ENCODE assay signal across 8 cellular contexts in genomic region chr11:57323503-57324153, GRCh38. TPM values are rescaled to one million over a fixed set of nuclear protein-coding genes. Genes with fewer than 3 reads are reported as not detected.
DNase-seq lines count a peak whose midpoint lies in the region; ATAC-seq, FAIRE-seq and TF ChIP-seq lines count a peak whose summit lies in the region.

No MANE protein-coding gene starts in this region.

- H3K27me3 Mint-ChIP-seq in activated CD4-positive, alpha-beta memory T cell treated with anti-CD3 and anti-CD28 coated beads for 36 hours: no peaks in the 10 kb centered on the region

- POLR2A ChIA-PET in HEK293 (lab: Yijun Ruan, JAX): interaction anchor here (0.9 to 6.5 kb wide), 4 partner anchors 11 to 22 kb away, joined by 3 to 95 read pairs (median 42); partner anchors contain the start of gene SSRP1
- POLR2A ChIA-PET in activated CD4-positive, alpha-beta memory T cell treated with anti-CD3 and anti-CD28 coated beads for 36 hours (lab: Charles Lee): interaction anchor here (1.1 to 1.2 kb wide), 2 partner anchors 11 to 12 kb away, joined by 3 read pairs; no protein-coding TSS in a partner anchor

- H3K9me3 ChIP-seq in HEK293 (ENCODE audit: control insufficient read depth, insufficient read depth, low read depth, low read length) (no peaks in the 10 kb centered on the region), right cardiac atrium (ENCODE audit: control insufficient read depth, low read length) (no peaks in the 10 kb centered on the region), small intestine (ENCODE audit: control insufficient read depth, low read depth) (no peaks in the 10 kb centered on the region)

- 30% methylated on average over 11 of the region's 11 CpGs for WGBS in right cardiac atrium
- WGBS in small intestine, 3 donors: 19 to 31% (median 27%) methylated on average over 11 of the region's 11 CpGs

- ATAC-seq in right cardiac atrium: peak in 1 of 2 donors; percentile 0
- no peak for ATAC-seq in HG02798 (IDR thresholded peaks at IDR 0.05; ENCODE audit: poor library complexity, unreplicated experiment)

- H3K9me3 Mint-ChIP-seq in activated CD4-positive, alpha-beta memory T cell treated with anti-CD3 and anti-CD28 coated beads for 36 hours: no peaks in the 10 kb centered on the region

- peaks cover 28% of the 10 kb centered on the region for H3K36me3 Mint-ChIP-seq in activated CD4-positive, alpha-beta memory T cell treated with anti-CD3 and anti-CD28 coated beads for 36 hours

- peak overlapping the region; percentile 77 for H3K4me3 Mint-ChIP-seq in activated CD4-positive, alpha-beta memory T cell treated with anti-CD3 and anti-CD28 coated beads for 36 hours

- no peak for DNase-seq in activated CD4-positive, alpha-beta memory T cell treated with anti-CD3 and anti-CD28 coated beads for 36 hours
- peak in 2 of 3 donors; percentile 61 to 69 for DNase-seq in right cardiac atrium
- no peak for DNase-seq in small intestine
- DNase-seq in NCI-H1105 treated with DMSO at 0.1 percent for 48 hours (lab: John Stamatoyannopoulos, UW): no peak
- no peak for DNase-seq in NOMO-1 treated with dmso at 0.1 percent for 144 hours (lab: John Stamatoyannopoulos, UW; ENCODE audit: unreplicated experiment)
- DNase-seq in stimulated activated CD4-positive, alpha-beta T cell treated with anti-CD3 and anti-CD28 coated beads, Interleukin-4, amount 100 ng/mL, for 1 hour: no peak

- H3K27me3 ChIP-seq in right cardiac atrium (ENCODE audit: control insufficient read depth, insufficient read depth) (no peaks in the 10 kb centered on the region), small intestine (ENCODE audit: control insufficient read depth in 2 of 2, insufficient read depth in 2 of 2, low read length in 2 of 2) (no peaks in the 10 kb centered on the region)

- peak overlapping the region; percentile 34 for H3K27ac Mint-ChIP-seq in activated CD4-positive, alpha-beta memory T cell treated with anti-CD3 and anti-CD28 coated beads for 36 hours

- H3K4me3 ChIP-seq in HEK293 (ENCODE audit: low read depth, low read length) (peak overlapping the region; percentile 68), right cardiac atrium (ENCODE audit: low read length) (peak overlapping the region; percentile 97), small intestine (ENCODE audit: low read depth in 1 of 2, low read length in 2 of 2) (peak overlapping the region; percentile 87)

- CTCF ChIA-PET in HEK293 (lab: Yijun Ruan, JAX): interaction anchor here (0.6 to 1.6 kb wide), 2 partner anchors 46 to 47 kb away, joined by 3 to 7 read pairs; no protein-coding TSS in a partner anchor
- CTCF ChIA-PET in activated CD4-positive, alpha-beta memory T cell treated with anti-CD3 and anti-CD28 coated beads for 36 hours (lab: Charles Lee): interaction anchor here (0.6 to 3.9 kb wide), 4 partner anchors 13 to 244 kb away, joined by 3 to 28 read pairs (median 3); partner anchors contain the start of genes P2RX3, SSRP1 and UBE2L6

- intact Hi-C loops in activated CD4-positive, alpha-beta memory T cell treated with anti-CD3 and anti-CD28 coated beads for 36 hours (cut with micrococcal nuclease): no loop called here
- intact Hi-C loops in right cardiac atrium (cut with DNase I): no loop called here

- peaks cover 7% of the 10 kb centered on the region for H3K4me1 ChIP-seq in HEK293 (ENCODE audit: control insufficient read depth, insufficient read depth, low read length)
- H3K4me1 ChIP-seq in right cardiac atrium (ENCODE audit: control insufficient read depth, insufficient read depth, low read length): peaks cover 14% of the 10 kb centered on the region
- H3K4me1 ChIP-seq in small intestine (ENCODE audit: control insufficient read depth in 2 of 2, insufficient read depth in 1 of 2, low read depth in 1 of 2, low read length in 1 of 2): peaks cover 6 to 10% of the 10 kb centered on the region in 2 donors

- no peak for FAIRE-seq in small intestine (lab: Jason Lieb, UNC)

- no peak for TF ChIP-seq CTCF in HEK293 (tag by site-specific recombination; IDR thresholded peaks at IDR 0.05)

- H3K27ac ChIP-seq in HEK293 (ENCODE audit: extremely low read depth, low read depth, low read length): peak overlapping the region; percentile 47; the same call in 1 of the 2 replicates
- peak overlapping the region; percentile 84 for H3K27ac ChIP-seq in right cardiac atrium (ENCODE audit: low read length)
- peak overlapping the region; percentile 64 to 87 for H3K27ac ChIP-seq in small intestine (ENCODE audit: low read depth in 1 of 2, low read length in 1 of 2)

- H3K36me3 ChIP-seq in HEK293 (ENCODE audit: control insufficient read depth in 2 of 2, insufficient read depth in 1 of 2, low read length in 2 of 2) (peaks cover 6 to 48% of the 10 kb centered on the region in 2 experiments; a peak in 2 of 3 replicates), small intestine (ENCODE audit: control insufficient read depth in 2 of 2, insufficient read depth in 2 of 2, low read length in 2 of 2) (peaks cover 4 to 5% of the 10 kb centered on the region in 2 donors)

- H3K4me1 Mint-ChIP-seq in activated CD4-positive, alpha-beta memory T cell treated with anti-CD3 and anti-CD28 coated beads for 36 hours (ENCODE audit: low read depth): peaks cover 35% of the 10 kb centered on the region

TF ChIP-seq in HEK293, 187 proteins besides CTCF, POLR2A, EP300 and RAD21:
- no peak for TF ChIP-seq ZNF302 (tag by site-specific recombination; IDR thresholded peaks at IDR 0.05; ENCODE audit: low read depth)
- TF ChIP-seq GLI2 (tag by site-specific recombination; IDR thresholded peaks at IDR 0.05; ENCODE audit: borderline replicate concordance, low read depth): no peak
- peak; percentile 21; the same call in 1 of the 2 replicates for TF ChIP-seq SP2 (tag by site-specific recombination; IDR thresholded peaks at IDR 0.05)
- no peak for TF ChIP-seq ZNF692 (tag by site-specific recombination; IDR thresholded peaks at IDR 0.05)
- TF ChIP-seq KLF1 (tag by site-specific recombination; IDR thresholded peaks at IDR 0.05): no peak
- no peak for TF ChIP-seq RBAK (tag by site-specific recombination; IDR thresholded peaks at IDR 0.05)
- TF ChIP-seq GLIS2 (tag by site-specific recombination; IDR thresholded peaks at IDR 0.05): no peak; the same call in 1 of the 2 replicates

RNA-seq across cellular contexts. Expression of gene TNKS1BP1, which starts 1.1 kb away (rescaled TPM):
- total RNA-seq in activated CD4-positive, alpha-beta memory T cell treated with anti-CD3 and anti-CD28 coated beads for 36 hours: 10 to 100 TPM; 14.0 to 15.1 TPM
- 10 to 100 TPM; 45.8 to 77.1 (median 55.3) TPM for total RNA-seq in right cardiac atrium
- 52.0 TPM for polyA plus RNA-seq in right cardiac atrium
- polyA plus RNA-seq in small intestine: 100 to 1,000 TPM in 1 of 3 donors, 10 to 100 TPM in 2; 72.1 to 178 (median 98.4) TPM

RNA-seq across cellular contexts. Expression of gene SSRP1, which starts 12.1 kb away (rescaled TPM):
- 100 to 1,000 TPM; 256 to 262 TPM for total RNA-seq in activated CD4-positive, alpha-beta memory T cell treated with anti-CD3 and anti-CD28 coated beads for 36 hours
- total RNA-seq in right cardiac atrium: 10 to 100 TPM; 43.1 to 46.6 (median 43.4) TPM
- polyA plus RNA-seq in right cardiac atrium: 35.0 TPM
- 10 to 100 TPM; 32.4 to 92.0 (median 35.4) TPM for polyA plus RNA-seq in small intestine

RNA-seq across cellular contexts. Expression of gene P2RX3, which starts 14.5 kb away (rescaled TPM):
- not detected for total RNA-seq in activated CD4-positive, alpha-beta memory T cell treated with anti-CD3 and anti-CD28 coated beads for 36 hours
- total RNA-seq in right cardiac atrium: not detected
- polyA plus RNA-seq in right cardiac atrium (0.20 TPM), small intestine (under 1 TPM in 1 of 3 donors, not detected in 2; 0.46 TPM)

RNA-seq across cellular contexts. Expression of gene PRG3, which starts 57.3 kb away (rescaled TPM):
- total RNA-seq in activated CD4-positive, alpha-beta memory T cell treated with anti-CD3 and anti-CD28 coated beads for 36 hours: not detected
- not detected for total RNA-seq in right cardiac atrium
- not detected for polyA plus RNA-seq in right cardiac atrium
- polyA plus RNA-seq in small intestine: not detected

Comparison
In these comparisons a context has a peak if more than half of its experiments do, and no peak if none do; other contexts are left out.
1. DNase-seq: peak in right cardiac atrium (2 of 3); none in activated CD4-positive, alpha-beta memory T cell treated with anti-CD3 and anti-CD28 coated beads for 36 hours (single experiment), small intestine (single experiment), NCI-H1105 treated with DMSO at 0.1 percent for 48 hours (single experiment), NOMO-1 treated with dmso at 0.1 percent for 144 hours (single experiment) and stimulated activated CD4-positive, alpha-beta T cell treated with anti-CD3 and anti-CD28 coated beads, Interleukin-4, amount 100 ng/mL, for 1 hour (single experiment).
2. RNA of gene SSRP1, which starts 12.1 kb away (total RNA-seq): 256 to 262 TPM in activated CD4-positive, alpha-beta memory T cell treated with anti-CD3 and anti-CD28 coated beads for 36 hours; 43.1 to 46.6 TPM in right cardiac atrium; every median in the first group is over 4 times any median in the second.
3. Peak in every context shown above with its lines, with median percentiles within 50 percentile points of each other: H3K27ac ChIP-seq and H3K4me3 ChIP-seq.